In the genomic region with DNA sequence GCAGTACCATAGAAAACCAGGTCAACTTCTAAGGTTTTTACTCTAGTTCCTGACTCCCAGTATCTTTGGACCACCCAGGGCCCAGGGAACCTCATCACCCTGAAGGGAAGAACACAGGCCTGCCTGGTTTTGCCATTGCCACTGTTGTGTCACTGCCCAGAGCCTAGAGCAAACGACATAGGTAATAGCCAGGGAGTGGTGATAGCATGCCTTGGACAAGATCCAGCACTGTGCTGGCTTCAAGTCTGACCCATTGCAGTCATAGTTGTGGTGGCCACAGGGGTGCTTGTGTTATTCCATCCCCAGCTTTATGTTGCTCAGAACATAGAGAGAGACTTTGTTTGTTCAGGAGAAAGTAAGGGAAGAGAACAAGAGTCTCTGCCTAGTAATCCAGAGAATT, we compare ENCODE assay signal across 30 cellular contexts.
"Had no signal": no experiment of that assay in that cellular context is flagged by ENCODE, and none has a peak within 500 bp of the region (broad histone marks: within the 10 kb centered on the region; RNA-seq: fewer than 3 reads in every experiment).

No MANE protein-coding gene starts in this region.

- H3K4me3 Mint-ChIP-seq: activated B cell treated with CpG ODN at 0.5 μM for 24 hours; activated CD4-positive, alpha-beta memory T cell treated with anti-CD3 and anti-CD28 coated beads for 36 hours; activated CD8-positive, alpha-beta memory T cell treated with anti-CD3 and anti-CD28 coated beads, Interleukin-2, amount 10 ng/mL, durations not matched to agents 7 days and 5 days; activated CD8-positive, alpha-beta T cell treated with anti-CD3 and anti-CD28 coated beads, Interleukin-2, amount 10 ng/mL, durations not matched to agents 7 days and 5 days; activated naive CD4-positive, alpha-beta T cell treated with anti-CD3 and anti-CD28 coated beads, Interleukin-2, amount 10 ng/mL, durations not matched to agents 7 days and 5 days; activated naive CD8-positive, alpha-beta T cell treated with anti-CD3 and anti-CD28 coated beads, Interleukin-2, amount 10 ng/mL, durations not matched to agents 7 days and 5 days; activated T-helper 1 cell treated with anti-CD3 and anti-CD28 coated beads, Interleukin-12 subunit alpha, Interleukin-12 subunit beta, Interleukin-2, Interleukin-4 antibody, amounts not matched to agents 30 ng/mL and 10 ng/mL and 1 ng/mL, durations not matched to agents 14 hours and 24 hours and 36 hours; T-cell; T-helper 1 cell treated with Interleukin-12 subunit alpha and Interleukin-12 subunit beta and Interleukin-4 antibody, amounts not matched to agents 30 μg/mL and 1 μg/mL, for 36 hours; T-helper 2 cell treated with Interferon-gamma antibody and Interleukin-4, amounts not matched to agents 5 μg/mL and 100 μg/mL, for 36 hours had no signal

- H3K9me3 ChIP-seq: body of pancreas, colonic mucosa, gastroesophageal sphincter had no signal

- H3K27ac ChIP-seq: body of pancreas, cardiac muscle cell, colonic mucosa, epithelial cell of prostate, esophagus squamous epithelium, gastroesophageal sphincter, heart right ventricle, WERI-Rb-1 had no signal

- H3K36me3 Mint-ChIP-seq: activated CD4-positive, alpha-beta memory T cell treated with anti-CD3 and anti-CD28 coated beads for 36 hours; activated CD8-positive, alpha-beta memory T cell treated with anti-CD3 and anti-CD28 coated beads, Interleukin-2, amount 10 ng/mL, durations not matched to agents 7 days and 5 days; activated naive CD4-positive, alpha-beta T cell treated with anti-CD3 and anti-CD28 coated beads, Interleukin-2, amount 10 ng/mL, durations not matched to agents 7 days and 5 days; activated naive CD8-positive, alpha-beta T cell treated with anti-CD3 and anti-CD28 coated beads, Interleukin-2, amount 10 ng/mL, durations not matched to agents 7 days and 5 days; T-cell had no signal

- DNase-seq: activated B cell treated with CpG ODN at 0.5 μM for 24 hours; activated CD4-positive, alpha-beta memory T cell treated with anti-CD3 and anti-CD28 coated beads for 36 hours; activated CD4-positive, alpha-beta T cell treated with anti-CD3 and anti-CD28 coated beads for 48 hours; activated CD8-positive, alpha-beta memory T cell treated with anti-CD3 and anti-CD28 coated beads, Interleukin-2, amount 10 ng/mL, durations not matched to agents 7 days and 5 days; activated CD8-positive, alpha-beta memory T cell treated with anti-CD3 and anti-CD28 coated beads, Interleukin-2, amount 50 U/mL, for 4 hours; activated CD8-positive, alpha-beta T cell treated with anti-CD3 and anti-CD28 coated beads, Interleukin-2, amount 10 ng/mL, durations not matched to agents 7 days and 5 days; activated gamma-delta T cell; activated naive CD4-positive, alpha-beta T cell; activated naive CD4-positive, alpha-beta T cell treated with anti-CD3 and anti-CD28 coated beads, Interleukin-2, amount 10 ng/mL, durations not matched to agents 7 days and 5 days; activated naive CD8-positive, alpha-beta T cell treated with anti-CD3 and anti-CD28 coated beads, Interleukin-2, amount 10 ng/mL, durations not matched to agents 7 days and 5 days; activated T-cell treated with anti-CD3 and anti-CD28 coated beads, Interleukin-2, amount 50 U/mL, for 1 hour; activated T-cell treated with anti-CD3 and anti-CD28 coated beads, Interleukin-2, amount 50 U/mL, for 48 hours; central memory CD4-positive, alpha-beta T cell; cerebellar nuclear complex; colonic mucosa; effector CD8-positive, alpha-beta T cell; esophagus squamous epithelium; foreskin melanocyte; heart right ventricle; T-cell; T1000; WERI-Rb-1 had no signal

- H3K27me3 ChIP-seq: body of pancreas, cardiac muscle cell, colonic mucosa, esophagus squamous epithelium, gastroesophageal sphincter, heart right ventricle had no signal

- H3K27ac Mint-ChIP-seq: activated B cell treated with CpG ODN at 0.5 μM for 24 hours; activated CD4-positive, alpha-beta memory T cell treated with anti-CD3 and anti-CD28 coated beads for 36 hours; activated CD8-positive, alpha-beta memory T cell treated with anti-CD3 and anti-CD28 coated beads, Interleukin-2, amount 10 ng/mL, durations not matched to agents 7 days and 5 days; activated CD8-positive, alpha-beta T cell treated with anti-CD3 and anti-CD28 coated beads, Interleukin-2, amount 10 ng/mL, durations not matched to agents 7 days and 5 days; activated naive CD4-positive, alpha-beta T cell treated with anti-CD3 and anti-CD28 coated beads, Interleukin-2, amount 10 ng/mL, durations not matched to agents 7 days and 5 days; activated naive CD4-positive, alpha-beta T cell treated with anti-CD3 and anti-CD28 coated beads, Interleukin-2, amount 50 U/mL, for 72 hours; activated naive CD8-positive, alpha-beta T cell treated with anti-CD3 and anti-CD28 coated beads, Interleukin-2, amount 10 ng/mL, durations not matched to agents 7 days and 5 days; activated T-helper 1 cell treated with anti-CD3 and anti-CD28 coated beads, Interleukin-12 subunit alpha, Interleukin-12 subunit beta, Interleukin-2, Interleukin-4 antibody, amounts not matched to agents 30 ng/mL and 10 ng/mL and 1 ng/mL, durations not matched to agents 14 hours and 24 hours and 36 hours; T-cell; T-helper 1 cell treated with Interleukin-12 subunit alpha and Interleukin-12 subunit beta and Interleukin-4 antibody, amounts not matched to agents 30 μg/mL and 1 μg/mL, for 36 hours; T-helper 2 cell treated with Interferon-gamma antibody and Interleukin-4, amounts not matched to agents 5 μg/mL and 100 μg/mL, for 36 hours had no signal

- H3K36me3 ChIP-seq: cardiac muscle cell, colonic mucosa, esophagus squamous epithelium, gastroesophageal sphincter, heart right ventricle, WERI-Rb-1 had no signal

- H3K4me3 ChIP-seq: body of pancreas, cardiac muscle cell, colonic mucosa, esophagus squamous epithelium, gastroesophageal sphincter, heart right ventricle had no signal

- H3K27me3 Mint-ChIP-seq: activated B cell treated with CpG ODN at 0.5 μM for 24 hours; activated CD4-positive, alpha-beta memory T cell treated with anti-CD3 and anti-CD28 coated beads for 36 hours; activated CD8-positive, alpha-beta memory T cell treated with anti-CD3 and anti-CD28 coated beads, Interleukin-2, amount 10 ng/mL, durations not matched to agents 7 days and 5 days; activated naive CD4-positive, alpha-beta T cell treated with anti-CD3 and anti-CD28 coated beads, Interleukin-2, amount 10 ng/mL, durations not matched to agents 7 days and 5 days; activated naive CD8-positive, alpha-beta T cell treated with anti-CD3 and anti-CD28 coated beads, Interleukin-2, amount 10 ng/mL, durations not matched to agents 7 days and 5 days; T-cell had no signal

- H3K4me1 Mint-ChIP-seq: activated B cell treated with CpG ODN at 0.5 μM for 24 hours; activated CD8-positive, alpha-beta memory T cell treated with anti-CD3 and anti-CD28 coated beads, Interleukin-2, amount 10 ng/mL, durations not matched to agents 7 days and 5 days; activated naive CD4-positive, alpha-beta T cell treated with anti-CD3 and anti-CD28 coated beads, Interleukin-2, amount 10 ng/mL, durations not matched to agents 7 days and 5 days; activated naive CD8-positive, alpha-beta T cell treated with anti-CD3 and anti-CD28 coated beads, Interleukin-2, amount 10 ng/mL, durations not matched to agents 7 days and 5 days; T-cell had no signal

- H3K4me1 ChIP-seq: body of pancreas, colonic mucosa, esophagus squamous epithelium, gastroesophageal sphincter, heart right ventricle had no signal
